Comparison of ENCODE assay signal across 16 cellular contexts in the genomic region with DNA sequence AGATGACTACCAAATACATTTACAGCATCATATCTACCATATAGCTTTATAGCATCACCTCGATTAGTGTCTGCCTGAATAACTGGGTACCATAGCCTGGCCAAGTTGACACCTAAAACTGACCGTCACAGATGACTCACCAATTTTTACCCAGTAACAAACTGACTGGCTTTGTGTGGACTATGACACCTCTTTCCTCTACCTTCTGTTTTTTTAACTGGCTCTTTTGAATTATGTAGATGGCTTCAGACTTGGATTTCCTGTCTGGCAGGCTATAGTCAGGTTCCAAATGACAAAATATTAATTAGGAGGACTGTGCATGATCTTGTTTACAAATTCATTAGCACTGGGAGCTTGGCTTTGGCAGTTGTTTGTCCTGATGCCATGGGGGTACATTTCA.
A peak's percentile ranks its signal among the peaks of the same experiment; 100 is the strongest.
DNase-seq lines count a peak whose midpoint lies in the region; ATAC-seq and TF ChIP-seq lines count a peak whose summit lies in the region.
"Had no signal": no experiment of that assay in that cellular context is flagged by ENCODE, and none has a peak within 500 bp of the region (broad histone marks: within the 10 kb centered on the region; RNA-seq: fewer than 3 reads in every experiment).

No MANE protein-coding gene starts in this region.

- peaks cover 53% of the 10 kb centered on the region for H3K4me1 Mint-ChIP-seq in MCF 10A (ENCODE audit: insufficient read depth, unreplicated experiment)
- H3K4me1 Mint-ChIP-seq in WTC11, result no peaks in the 10 kb centered on the region
- H3K4me1 Mint-ChIP-seq: activated CD4-positive, alpha-beta memory T cell treated with anti-CD3 and anti-CD28 coated beads, Interleukin-2, amount 10 ng/mL, durations not matched to agents 7 days and 5 days; stimulated activated memory B cell treated with anti-CD40 and anti-IgM and Interleukin-4, amounts not matched to agents 10 μg/mL and 1 μg/mL and 100 μg/mL, for 72 hours had no signal

- peaks cover 27% of the 10 kb centered on the region for H3K4me1 ChIP-seq in ACC112 (ENCODE audit: control insufficient read depth, insufficient read depth, low read length, unreplicated experiment)

- H3K79me2 ChIP-seq in ACC112 (ENCODE audit: control insufficient read depth, insufficient read depth, low read length, unreplicated experiment), result no peaks in the 10 kb centered on the region

- no peak overlapping the region for H2AFZ ChIP-seq in ACC112 (ENCODE audit: low read length, unreplicated experiment)

- H3K9me3 Mint-ChIP-seq in MCF 10A (ENCODE audit: unreplicated experiment), result peaks cover 7% of the 10 kb centered on the region
- peaks cover 3% of the 10 kb centered on the region; the same call in 1 of the 2 replicates for H3K9me3 Mint-ChIP-seq in WTC11
- H3K9me3 Mint-ChIP-seq: stimulated activated memory B cell treated with anti-CD40 and anti-IgM and Interleukin-4, amounts not matched to agents 10 μg/mL and 1 μg/mL and 100 μg/mL, for 72 hours had no signal

- no peaks in the 10 kb centered on the region for H3K27me3 ChIP-seq in ACC112 (ENCODE audit: insufficient read depth, low read length)
- no peaks in the 10 kb centered on the region for H3K27me3 ChIP-seq in kidney epithelial cell (ENCODE audit: control insufficient read depth, insufficient read depth, low read length)
- H3K27me3 ChIP-seq: ovary, tibial artery had no signal

- peak overlapping the region; percentile 99 for H3K27ac ChIP-seq in ACC112 (ENCODE audit: low read depth, low read length)
- H3K27ac ChIP-seq: ovary had no signal

- POLR2A ChIA-PET in MCF 10A (lab: Yijun Ruan, JAX), result interaction anchor here (0.5 to 1.8 kb wide), 5 partner anchors 19 to 501 kb away, joined by 3 to 5 read pairs (median 4); no protein-coding TSS in a partner anchor
- POLR2A ChIA-PET in WTC11 (lab: Charles Lee), result no interaction called here

- CTCF ChIA-PET in MCF 10A (lab: Yijun Ruan, JAX), result interaction anchor here (0.5 to 0.8 kb wide), 4 partner anchors 68 to 471 kb away, joined by 3 to 4 read pairs (median 4); no protein-coding TSS in a partner anchor
- CTCF ChIA-PET in WTC11 (lab: Charles Lee), result no interaction called here

- H3K36me3 Mint-ChIP-seq in MCF 10A (ENCODE audit: insufficient read depth, unreplicated experiment), result no peaks in the 10 kb centered on the region
- H3K36me3 Mint-ChIP-seq in WTC11, result no peaks in the 10 kb centered on the region
- H3K36me3 Mint-ChIP-seq: stimulated activated memory B cell treated with anti-CD40 and anti-IgM and Interleukin-4, amounts not matched to agents 10 μg/mL and 1 μg/mL and 100 μg/mL, for 72 hours had no signal

- DNase-seq in LHCN-M2 (ENCODE audit: low read depth) (peak; percentile 49), MCF 10A (ENCODE audit: unreplicated experiment) (peak; percentile 58), kidney epithelial cell (ENCODE audit: low read depth) (peak; percentile 16), NCI-H2227 treated with DMSO at 0.1 percent for 48 hours (lab: John Stamatoyannopoulos, UW) (no peak), WTC11 (ENCODE audit: low spot score) (no peak)
- DNase-seq: activated CD4-positive, alpha-beta memory T cell treated with anti-CD3 and anti-CD28 coated beads, Interleukin-2, amount 10 ng/mL, durations not matched to agents 7 days and 5 days; activated T-cell treated with anti-CD3 and anti-CD28 coated beads, Interleukin-2, amount 50 U/mL, for 72 hours; left cardiac atrium; mucosa of descending colon; NCI-H1417; ovary; tibial artery had no signal

- H3K27ac Mint-ChIP-seq in MCF 10A (ENCODE audit: low read depth, unreplicated experiment) (peak overlapping the region; percentile 46), WTC11 (no peak overlapping the region)
- H3K27ac Mint-ChIP-seq: activated CD4-positive, alpha-beta memory T cell treated with anti-CD3 and anti-CD28 coated beads, Interleukin-2, amount 10 ng/mL, durations not matched to agents 7 days and 5 days; activated T-cell treated with anti-CD3 and anti-CD28 coated beads, Interleukin-2, amount 50 U/mL, for 72 hours; stimulated activated memory B cell treated with anti-CD40 and anti-IgM and Interleukin-4, amounts not matched to agents 10 μg/mL and 1 μg/mL and 100 μg/mL, for 72 hours had no signal

- intact Hi-C loops in MCF 10A (cut with micrococcal nuclease), result loop anchor here (5.0 kb wide), 3 partner anchors 118 to 243 kb away; no protein-coding TSS in a partner anchor

- ATAC-seq in GM18858 (IDR thresholded peaks at IDR 0.05; ENCODE audit: unreplicated experiment), result no peak
- no peak for ATAC-seq in GM21526 (IDR thresholded peaks at IDR 0.05; ENCODE audit: low FRiP score, unreplicated experiment)
- ATAC-seq in WTC11, result no peak
- ATAC-seq: activated T-cell treated with anti-CD3 and anti-CD28 coated beads, Interleukin-2, amount 50 U/mL, for 72 hours; left cardiac atrium; mucosa of descending colon; stimulated activated memory B cell treated with anti-CD40 and anti-IgM and Interleukin-4, amounts not matched to agents 10 μg/mL and 1 μg/mL and 100 μg/mL, for 72 hours had no signal

- TSS peak; percentile 80 for BruUV-seq in MCF 10A (replicated peaks; lab: Mats Ljungman, UMichigan)

- H3K4me3 Mint-ChIP-seq in MCF 10A (ENCODE audit: unreplicated experiment), result peak overlapping the region; percentile 24
- H3K4me3 Mint-ChIP-seq in WTC11, result no peak overlapping the region
- H3K4me3 Mint-ChIP-seq: activated CD4-positive, alpha-beta memory T cell treated with anti-CD3 and anti-CD28 coated beads, Interleukin-2, amount 10 ng/mL, durations not matched to agents 7 days and 5 days; activated T-cell treated with anti-CD3 and anti-CD28 coated beads, Interleukin-2, amount 50 U/mL, for 72 hours; stimulated activated memory B cell treated with anti-CD40 and anti-IgM and Interleukin-4, amounts not matched to agents 10 μg/mL and 1 μg/mL and 100 μg/mL, for 72 hours had no signal

- H3K36me3 ChIP-seq in ACC112 (ENCODE audit: insufficient read depth, low read length) (no peaks in the 10 kb centered on the region), kidney epithelial cell (ENCODE audit: control insufficient read depth, insufficient read depth, low read length) (no peaks in the 10 kb centered on the region)
- H3K36me3 ChIP-seq: ovary, tibial artery had no signal

- no peaks in the 10 kb centered on the region for H3K27me3 Mint-ChIP-seq in MCF 10A (ENCODE audit: insufficient read depth, unreplicated experiment)
- H3K27me3 Mint-ChIP-seq in WTC11 (ENCODE audit: low read depth), result no peaks in the 10 kb centered on the region
- H3K27me3 Mint-ChIP-seq: activated CD4-positive, alpha-beta memory T cell treated with anti-CD3 and anti-CD28 coated beads, Interleukin-2, amount 10 ng/mL, durations not matched to agents 7 days and 5 days had no signal

- H3K4me3 ChIP-seq in ACC112 (ENCODE audit: low read depth, low read length), result peak overlapping the region; percentile 31; the same call in 1 of the 2 replicates
- no peak overlapping the region for H3K4me3 ChIP-seq in kidney epithelial cell (ENCODE audit: low read depth, low read length)
- H3K4me3 ChIP-seq: mucosa of descending colon, ovary, tibial artery had no signal

- TF ChIP-seq CTCF in MCF 10A (IDR thresholded peaks at IDR 0.05; ENCODE audit: unreplicated experiment) (no peak), kidney epithelial cell (IDR thresholded peaks at IDR 0.05; ENCODE audit: insufficient read depth, low read length, poor library complexity, severe bottlenecking) (no peak), WTC11 (IDR thresholded peaks at IDR 0.05) (no peak)

TF ChIP-seq in WTC11, 78 proteins besides CTCF, POLR2A, EP300 and RAD21:
- TF ChIP-seq, protein P1, sequence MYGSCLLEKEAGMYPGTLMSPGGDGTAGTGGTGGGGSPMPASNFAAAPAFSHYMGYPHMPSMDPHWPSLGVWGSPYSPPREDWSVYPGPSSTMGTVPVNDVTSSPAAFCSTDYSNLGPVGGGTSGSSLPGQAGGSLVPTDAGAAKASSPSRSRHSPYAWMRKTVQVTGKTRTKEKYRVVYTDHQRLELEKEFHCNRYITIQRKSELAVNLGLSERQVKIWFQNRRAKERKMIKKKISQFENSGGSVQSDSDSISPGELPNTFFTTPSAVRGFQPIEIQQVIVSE (CRISPR knock-in tag; IDR thresholded peaks at IDR 0.05; ENCODE audit: borderline replicate concordance), result no peak
- TF ChIP-seq, protein P2, sequence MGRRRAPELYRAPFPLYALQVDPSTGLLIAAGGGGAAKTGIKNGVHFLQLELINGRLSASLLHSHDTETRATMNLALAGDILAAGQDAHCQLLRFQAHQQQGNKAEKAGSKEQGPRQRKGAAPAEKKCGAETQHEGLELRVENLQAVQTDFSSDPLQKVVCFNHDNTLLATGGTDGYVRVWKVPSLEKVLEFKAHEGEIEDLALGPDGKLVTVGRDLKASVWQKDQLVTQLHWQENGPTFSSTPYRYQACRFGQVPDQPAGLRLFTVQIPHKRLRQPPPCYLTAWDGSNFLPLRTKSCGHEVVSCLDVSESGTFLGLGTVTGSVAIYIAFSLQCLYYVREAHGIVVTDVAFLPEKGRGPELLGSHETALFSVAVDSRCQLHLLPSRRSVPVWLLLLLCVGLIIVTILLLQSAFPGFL (CRISPR knock-in tag; IDR thresholded peaks at IDR 0.05; ENCODE audit: borderline replicate concordance), result no peak
- no peak for TF ChIP-seq JUN (CRISPR knock-in tag; IDR thresholded peaks at IDR 0.05)
- no peak for TF ChIP-seq HMGA2 (CRISPR knock-in tag; IDR thresholded peaks at IDR 0.05)
TF ChIP-seq in WTC11: peak in this region for 0.

Comparison
In these comparisons a context has a peak if more than half of its experiments do, and no peak if none do; other contexts are left out.
1. DNase-seq: peak in LHCN-M2 (single experiment), MCF 10A (single experiment) and kidney epithelial cell (single experiment); none in NCI-H2227 treated with DMSO at 0.1 percent for 48 hours (single experiment) and WTC11 (single experiment).